Comparison of ENCODE assay signal across 8 cellular contexts in the genomic region with DNA sequence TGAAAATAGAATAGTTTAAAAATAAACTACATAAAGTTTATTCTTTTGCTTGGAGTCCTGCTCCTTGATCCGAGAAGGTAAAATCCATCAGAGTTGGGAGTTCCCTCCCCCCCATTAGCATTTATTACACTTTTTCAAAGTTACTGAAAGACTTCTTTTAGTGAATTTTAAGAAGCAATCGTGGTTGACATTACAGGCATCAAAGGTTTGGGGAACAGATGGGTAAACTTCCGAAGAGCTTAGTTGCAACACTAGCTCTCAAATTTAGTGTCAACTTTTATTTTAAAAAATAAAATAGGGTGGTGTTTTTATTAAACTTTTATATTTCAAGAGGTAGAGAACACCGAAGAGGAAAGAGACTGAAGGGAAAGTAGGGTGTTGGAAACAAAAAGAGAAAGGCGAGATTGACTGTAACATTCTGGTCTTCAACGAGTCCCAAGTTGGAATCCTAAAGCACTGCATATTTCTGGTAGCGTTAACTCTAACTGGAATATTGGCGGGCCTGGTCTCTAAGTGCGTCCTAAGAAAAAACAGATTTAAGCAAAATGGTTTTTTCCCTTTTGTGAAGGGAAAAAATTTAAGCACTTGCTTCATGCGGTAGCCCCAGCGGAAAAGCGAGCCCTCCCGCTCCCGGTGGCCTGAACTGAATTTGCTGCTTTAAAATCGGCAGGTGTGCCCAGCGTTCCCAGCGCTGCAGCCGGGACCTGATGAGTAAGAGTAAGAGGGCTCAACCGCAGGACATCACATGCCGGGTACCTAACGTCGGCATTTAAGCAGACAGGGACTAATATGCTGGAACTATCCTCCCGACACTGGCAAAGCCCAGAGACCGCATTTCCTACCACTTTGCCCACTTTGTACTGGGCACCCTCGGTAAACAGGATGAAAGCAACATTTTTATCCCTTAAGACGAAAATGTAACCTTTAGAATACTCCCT. TPM values are rescaled to one million over a fixed set of nuclear protein-coding genes. Genes with fewer than 3 reads are reported as not detected.
A peak's percentile ranks its signal among the peaks of the same experiment; 100 is the strongest.
DNase-seq lines count a peak whose midpoint lies in the region; ATAC-seq and TF ChIP-seq lines count a peak whose summit lies in the region.

No MANE protein-coding gene starts in this region.

- H3K27ac ChIP-seq in MM.1S (ENCODE audit: low read length), result no peak overlapping the region
- peak overlapping the region in 3 of 4 donors; percentile 97 to 98 (median 97) for H3K27ac ChIP-seq in body of pancreas
- peak overlapping the region; percentile 90 to 94 for H3K27ac ChIP-seq in left lung
- H3K27ac ChIP-seq in substantia nigra (ENCODE audit: low read depth, low read length, poor library complexity, severe bottlenecking), result peak overlapping the region; percentile 88

- H3K9ac ChIP-seq in MM.1S (ENCODE audit: low read length), result no peak overlapping the region

- H4K20me1 ChIP-seq in MM.1S (ENCODE audit: insufficient read depth, low read length), result no peaks in the 10 kb centered on the region

- no peaks in the 10 kb centered on the region for H3K79me2 ChIP-seq in MM.1S (ENCODE audit: low read length)

- peak overlapping the region; percentile 93; the same call in 1 of the 2 replicates for H3K4me2 ChIP-seq in MM.1S (ENCODE audit: low read depth, low read length)

- 77 to 83% methylated on average over 26 of the region's 26 CpGs for WGBS in body of pancreas, 2 donors

- H3F3A ChIP-seq in MM.1S (ENCODE audit: insufficient read depth, low read length), result peaks cover 18% of the 10 kb centered on the region

- H3K9me2 ChIP-seq in MM.1S (replicated peaks; ENCODE audit: insufficient read depth, low read length), result no peaks in the 10 kb centered on the region

- DNase-seq in MM.1S, result no peak
- DNase-seq in body of pancreas, result peak in 1 of 4 donors; percentile 20
- DNase-seq in left lung, result no peak
- peak in 21 of 49 donors; percentile 3 to 30 (median 13) for DNase-seq in substantia nigra (lab: John Stamatoyannopoulos, UW)
- no peak for DNase-seq in omental fat pad (ENCODE audit: low spot score)
- no peak for DNase-seq in MV-4-11 (lab: John Stamatoyannopoulos, UW)
- DNase-seq in DMS53 (lab: John Stamatoyannopoulos, UW), result no peak

- ATAC-seq in body of pancreas (no peak), left lung (no peak), omental fat pad (ENCODE audit: low FRiP score) (no peak), HG03108 (IDR thresholded peaks at IDR 0.05; ENCODE audit: unreplicated experiment) (no peak)

- H3K4me1 ChIP-seq in MM.1S (ENCODE audit: low read length), result peaks cover 28% of the 10 kb centered on the region
- H3K4me1 ChIP-seq in body of pancreas, result peaks cover 34% of the 10 kb centered on the region
- H3K4me1 ChIP-seq in left lung, result peaks cover 20 to 56% of the 10 kb centered on the region in 2 donors

- no peak for TF ChIP-seq CTCF in MM.1S (IDR thresholded peaks at IDR 0.05; ENCODE audit: low read length)
- no peak for TF ChIP-seq CTCF in body of pancreas (IDR thresholded peaks at IDR 0.05)
- no peak for TF ChIP-seq CTCF in left lung (IDR thresholded peaks at IDR 0.05)
- TF ChIP-seq CTCF in omental fat pad (IDR thresholded peaks at IDR 0.05), result no peak

- no peaks in the 10 kb centered on the region for H3K9me3 ChIP-seq in MM.1S (replicated peaks; ENCODE audit: insufficient read depth, low read length)
- H3K9me3 ChIP-seq in body of pancreas, result no peaks in the 10 kb centered on the region
- H3K9me3 ChIP-seq in left lung, result no peaks in the 10 kb centered on the region

- peaks cover 30% of the 10 kb centered on the region for H3K27me3 ChIP-seq in MM.1S (replicated peaks; ENCODE audit: insufficient read depth, low read length)
- H3K27me3 ChIP-seq in body of pancreas, result no peaks in the 10 kb centered on the region
- peaks cover 0 to 62% of the 10 kb centered on the region in 2 donors for H3K27me3 ChIP-seq in left lung

- no peaks in the 10 kb centered on the region for H3K36me3 ChIP-seq in MM.1S (replicated peaks; ENCODE audit: insufficient read depth, low read length)
- H3K36me3 ChIP-seq in body of pancreas (replicated peaks in 1 of 2; ENCODE audit: insufficient read depth in 1 of 2, low read depth in 2 of 2), result no peaks in the 10 kb centered on the region
- no peaks in the 10 kb centered on the region for H3K36me3 ChIP-seq in left lung

- H3K4me3 ChIP-seq in MM.1S (ENCODE audit: low read length) (peak overlapping the region; percentile 90), body of pancreas (no peak overlapping the region), left lung (peak overlapping the region in 1 of 2 donors; percentile 83)

- TF ChIP-seq POLR2A in body of pancreas (IDR thresholded peaks at IDR 0.05), result no peak

- intact Hi-C loops in body of pancreas (cut with DNase I) (no loop called here), left lung (cut with DNase I) (loop anchor here in 1 of 2 donors (10.0 kb wide), 2 partner anchors 283 to 403 kb away; no protein-coding TSS in a partner anchor)

- no peak overlapping the region for H2AFZ ChIP-seq in MM.1S (ENCODE audit: low read length)

RNA-seq across cellular contexts. Expression of gene NFIA, which starts 30.6 kb away (rescaled TPM):
- total RNA-seq in body of pancreas (10 to 100 TPM; 21.5 to 32.3 TPM), left lung (10 to 100 TPM; 43.1 to 60.7 TPM), omental fat pad (100 to 1,000 TPM in 1 of 4 donors, 10 to 100 TPM in 3; 61.1 to 159 (median 77.5) TPM)
